ENCODE assay signal across 11 cellular contexts in the genomic region with DNA sequence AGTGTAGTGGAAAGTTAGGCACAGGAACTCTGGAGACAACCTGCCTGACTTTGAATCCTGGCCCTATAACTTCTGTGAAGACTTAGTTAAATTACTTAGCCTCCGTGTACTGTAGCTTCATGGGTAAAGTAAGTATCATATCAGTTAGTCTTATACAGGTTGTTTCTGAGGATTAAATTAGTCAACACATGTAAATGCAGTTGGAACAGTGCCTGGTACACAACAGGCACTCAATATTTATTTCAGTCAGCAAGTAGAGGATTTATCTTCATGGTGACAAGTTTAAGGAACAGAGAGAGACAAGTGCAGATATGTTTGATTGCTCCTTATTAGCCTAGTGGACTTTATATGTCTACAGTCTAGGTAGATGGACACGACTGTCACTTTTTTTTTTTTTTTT. TPM values are rescaled to one million over a fixed set of nuclear protein-coding genes. Genes with fewer than 3 reads are reported as not detected.
DNase-seq lines count a peak whose midpoint lies in the region; ATAC-seq and TF ChIP-seq lines count a peak whose summit lies in the region.
"Had no signal": no experiment of that assay in that cellular context is flagged by ENCODE, and none has a peak within 500 bp of the region (broad histone marks: within the 10 kb centered on the region; RNA-seq: fewer than 3 reads in every experiment).

No MANE protein-coding gene starts in this region.

- DNase-seq in activated CD4-positive, alpha-beta T cell treated with anti-CD3 and anti-CD28 coated beads, Interleukin-2, amount 10 ng/mL, durations not matched to agents 24 days and 14 days: no peak
- no peak for DNase-seq in activated CD4-positive, alpha-beta T cell treated with anti-CD3 and anti-CD28 coated beads, Interleukin-2, amount 50 U/mL, for 1 hour
- no peak for DNase-seq in activated CD8-positive, alpha-beta T cell treated with anti-CD3 and anti-CD28 coated beads, Interleukin-2, amount 10 ng/mL, durations not matched to agents 7 days and 5 days
- DNase-seq in fibroblast of the aortic adventitia (ENCODE audit: low read depth) (peak; percentile 16), smooth muscle cell (lab: John Stamatoyannopoulos, UW; ENCODE audit: unreplicated experiment) (no peak), PC-3 (no peak), Caco-2 (no peak), HuH-7.5 (ENCODE audit: low spot score) (no peak)
- DNase-seq: activated CD4-positive, alpha-beta memory T cell treated with anti-CD3 and anti-CD28 coated beads, Interleukin-2, amount 10 ng/mL, durations not matched to agents 7 days and 5 days had no signal

- H3K27me3 Mint-ChIP-seq in activated CD4-positive, alpha-beta T cell treated with anti-CD3 and anti-CD28 coated beads, Interleukin-2, amount 10 ng/mL, durations not matched to agents 24 days and 14 days: peaks cover 67% of the 10 kb centered on the region
- peaks cover 57% of the 10 kb centered on the region for H3K27me3 Mint-ChIP-seq in activated CD8-positive, alpha-beta T cell treated with anti-CD3 and anti-CD28 coated beads, Interleukin-2, amount 10 ng/mL, durations not matched to agents 7 days and 5 days (ENCODE audit: low read depth)
- H3K27me3 Mint-ChIP-seq in Caco-2 (ENCODE audit: insufficient read depth, unreplicated experiment): peaks cover 28% of the 10 kb centered on the region

- peaks cover 4% of the 10 kb centered on the region for H3F3A ChIP-seq in smooth muscle cell (ENCODE audit: low read depth)
- H3F3A ChIP-seq in PC-3 (ENCODE audit: low read length, unreplicated experiment): no peaks in the 10 kb centered on the region

- no peaks in the 10 kb centered on the region for H3K9me3 ChIP-seq in smooth muscle cell (replicated peaks; ENCODE audit: low read depth)
- H3K9me3 ChIP-seq in PC-3 (ENCODE audit: low read length): no peaks in the 10 kb centered on the region
- H3K9me3 ChIP-seq in Caco-2: no peaks in the 10 kb centered on the region; the same call in 1 of the 2 replicates
- H3K9me3 ChIP-seq: A549 had no signal

- peak overlapping the region; percentile 93 for H3K4me2 ChIP-seq in smooth muscle cell
- H3K4me2 ChIP-seq in PC-3 (ENCODE audit: low read length): no peak overlapping the region

- H3K9ac ChIP-seq in smooth muscle cell (ENCODE audit: low read depth): no peak overlapping the region
- H3K9ac ChIP-seq in PC-3 (ENCODE audit: low read length): no peak overlapping the region

- H3K9me3 Mint-ChIP-seq in activated CD4-positive, alpha-beta T cell treated with anti-CD3 and anti-CD28 coated beads, Interleukin-2, amount 10 ng/mL, durations not matched to agents 24 days and 14 days: no peaks in the 10 kb centered on the region
- H3K9me3 Mint-ChIP-seq in activated CD8-positive, alpha-beta T cell treated with anti-CD3 and anti-CD28 coated beads, Interleukin-2, amount 10 ng/mL, durations not matched to agents 7 days and 5 days (ENCODE audit: insufficient read depth): no peaks in the 10 kb centered on the region
- H3K9me3 Mint-ChIP-seq in Caco-2 (ENCODE audit: unreplicated experiment): no peaks in the 10 kb centered on the region
- H3K9me3 Mint-ChIP-seq: activated CD4-positive, alpha-beta memory T cell treated with anti-CD3 and anti-CD28 coated beads, Interleukin-2, amount 10 ng/mL, durations not matched to agents 7 days and 5 days had no signal

- H2AFZ ChIP-seq in smooth muscle cell (ENCODE audit: low read depth) (peak overlapping the region; percentile 95), PC-3 (ENCODE audit: low read length) (no peak overlapping the region)

- no peak overlapping the region for H3K27ac Mint-ChIP-seq in activated CD4-positive, alpha-beta T cell treated with anti-CD3 and anti-CD28 coated beads, Interleukin-2, amount 10 ng/mL, durations not matched to agents 24 days and 14 days
- H3K27ac Mint-ChIP-seq in activated CD8-positive, alpha-beta T cell treated with anti-CD3 and anti-CD28 coated beads, Interleukin-2, amount 10 ng/mL, durations not matched to agents 7 days and 5 days: no peak overlapping the region
- H3K27ac Mint-ChIP-seq in Caco-2 (ENCODE audit: unreplicated experiment): no peak overlapping the region
- H3K27ac Mint-ChIP-seq: activated CD4-positive, alpha-beta memory T cell treated with anti-CD3 and anti-CD28 coated beads, Interleukin-2, amount 10 ng/mL, durations not matched to agents 7 days and 5 days had no signal

- peak overlapping the region; percentile 93 for H3K4me3 Mint-ChIP-seq in activated CD4-positive, alpha-beta T cell treated with anti-CD3 and anti-CD28 coated beads, Interleukin-2, amount 10 ng/mL, durations not matched to agents 24 days and 14 days
- peak overlapping the region; percentile 83 for H3K4me3 Mint-ChIP-seq in activated CD8-positive, alpha-beta T cell treated with anti-CD3 and anti-CD28 coated beads, Interleukin-2, amount 10 ng/mL, durations not matched to agents 7 days and 5 days
- no peak overlapping the region for H3K4me3 Mint-ChIP-seq in Caco-2 (ENCODE audit: unreplicated experiment)

- CTCF ChIA-PET in activated CD8-positive, alpha-beta T cell treated with anti-CD3 and anti-CD28 coated beads, Interleukin-2, amount 10 ng/mL, durations not matched to agents 7 days and 5 days (lab: Charles Lee): no interaction called here
- CTCF ChIA-PET in PC-3 (lab: Charles Lee): no interaction called here
- CTCF ChIA-PET in Caco-2 (lab: Charles Lee): no interaction called here

- H3K4me3 ChIP-seq in fibroblast of the aortic adventitia (ENCODE audit: low read depth, low read length) (peak overlapping the region; percentile 62), smooth muscle cell (peak overlapping the region; percentile 63), PC-3 (ENCODE audit: low read length) (no peak overlapping the region), Caco-2 (ENCODE audit: low read depth, low read length) (no peak overlapping the region)

- POLR2A ChIA-PET in activated CD8-positive, alpha-beta T cell treated with anti-CD3 and anti-CD28 coated beads, Interleukin-2, amount 10 ng/mL, durations not matched to agents 7 days and 5 days (lab: Charles Lee): no interaction called here
- POLR2A ChIA-PET in PC-3 (lab: Charles Lee; ENCODE audit: unreplicated experiment): no interaction called here
- POLR2A ChIA-PET in Caco-2 (lab: Charles Lee): no interaction called here

- H3K4me1 ChIP-seq in smooth muscle cell (ENCODE audit: low read depth): peaks cover 7% of the 10 kb centered on the region
- peaks cover 15% of the 10 kb centered on the region for H3K4me1 ChIP-seq in PC-3 (ENCODE audit: insufficient read depth, low read length)
- H3K4me1 ChIP-seq in Caco-2: 0 out of 2 replicates have a peak, but pooled peaks cover 4% of the 10 kb centered on the region
- H3K4me1 ChIP-seq: A549 had no signal

- H3K9me2 ChIP-seq in PC-3 (replicated peaks; ENCODE audit: low read length): no peaks in the 10 kb centered on the region

- no peak for TF ChIP-seq CTCF in fibroblast of the aortic adventitia (IDR thresholded peaks at IDR 0.05; ENCODE audit: insufficient read depth, low read length)
- TF ChIP-seq CTCF in smooth muscle cell (IDR thresholded peaks at IDR 0.05; ENCODE audit: borderline replicate concordance, insufficient read depth, poor library complexity, severe bottlenecking): no peak
- no peak for TF ChIP-seq CTCF in PC-3 (conservative IDR thresholded peaks at IDR 0.05; ENCODE audit: low read depth, low read length)
- TF ChIP-seq CTCF in Caco-2 (IDR thresholded peaks at IDR 0.05; ENCODE audit: insufficient read depth in 1 of 2, low read depth in 1 of 2, low read length in 1 of 2, severe bottlenecking in 1 of 2, unreplicated experiment in 1 of 2): no peak

- ATAC-seq in activated CD8-positive, alpha-beta T cell treated with anti-CD3 and anti-CD28 coated beads, Interleukin-2, amount 10 ng/mL, durations not matched to agents 7 days and 5 days: no peak
- no peak for ATAC-seq in PC-3
- ATAC-seq: A549 had no signal

- H4K20me1 ChIP-seq in smooth muscle cell (ENCODE audit: low read depth) (no peaks in the 10 kb centered on the region), PC-3 (ENCODE audit: low read length) (no peaks in the 10 kb centered on the region)

- no peaks in the 10 kb centered on the region for H3K36me3 Mint-ChIP-seq in activated CD4-positive, alpha-beta T cell treated with anti-CD3 and anti-CD28 coated beads, Interleukin-2, amount 10 ng/mL, durations not matched to agents 24 days and 14 days (ENCODE audit: low read depth)
- peaks cover 3% of the 10 kb centered on the region for H3K36me3 Mint-ChIP-seq in activated CD8-positive, alpha-beta T cell treated with anti-CD3 and anti-CD28 coated beads, Interleukin-2, amount 10 ng/mL, durations not matched to agents 7 days and 5 days (ENCODE audit: low read depth)
- no peaks in the 10 kb centered on the region for H3K36me3 Mint-ChIP-seq in Caco-2 (ENCODE audit: insufficient read depth, unreplicated experiment)

- peaks cover 22% of the 10 kb centered on the region for H3K4me1 Mint-ChIP-seq in activated CD4-positive, alpha-beta T cell treated with anti-CD3 and anti-CD28 coated beads, Interleukin-2, amount 10 ng/mL, durations not matched to agents 24 days and 14 days
- peaks cover 22% of the 10 kb centered on the region for H3K4me1 Mint-ChIP-seq in activated CD8-positive, alpha-beta T cell treated with anti-CD3 and anti-CD28 coated beads, Interleukin-2, amount 10 ng/mL, durations not matched to agents 7 days and 5 days (ENCODE audit: low read depth)
- H3K4me1 Mint-ChIP-seq in Caco-2 (ENCODE audit: low read depth, unreplicated experiment): peaks cover 7% of the 10 kb centered on the region

- WGBS in smooth muscle cell (ENCODE audit: low lambda C conversion rate): 80% methylated on average over 2 of the region's 2 CpGs

- H3K79me2 ChIP-seq in smooth muscle cell (ENCODE audit: low read depth) (no peaks in the 10 kb centered on the region), PC-3 (ENCODE audit: low read length) (no peaks in the 10 kb centered on the region)

- peaks cover 49% of the 10 kb centered on the region for H3K27me3 ChIP-seq in smooth muscle cell (ENCODE audit: low read depth)
- no peaks in the 10 kb centered on the region for H3K27me3 ChIP-seq in PC-3 (ENCODE audit: low read length)
- H3K27me3 ChIP-seq in Caco-2 (replicated peaks; ENCODE audit: control insufficient read depth, insufficient read depth, low read length): no peaks in the 10 kb centered on the region; the same call in 1 of the 2 replicates

- H3K27ac ChIP-seq in smooth muscle cell (ENCODE audit: low read depth): no peak overlapping the region
- no peak overlapping the region for H3K27ac ChIP-seq in PC-3 (ENCODE audit: low read length)
- H3K27ac ChIP-seq: A549 had no signal

- H3K36me3 ChIP-seq in smooth muscle cell (ENCODE audit: low read depth) (no peaks in the 10 kb centered on the region), PC-3 (ENCODE audit: low read depth, low read length) (no peaks in the 10 kb centered on the region), Caco-2 (ENCODE audit: control insufficient read depth, insufficient read depth, low read length) (no peaks in the 10 kb centered on the region)

- BruUV-seq in PC-3 (replicated peaks; lab: Mats Ljungman, UMichigan): no TSS peak
- no TSS peak for BruUV-seq in Caco-2 (replicated peaks; lab: Mats Ljungman, UMichigan)

- intact Hi-C loops in activated CD4-positive, alpha-beta T cell treated with anti-CD3 and anti-CD28 coated beads, Interleukin-2, amount 10 ng/mL, durations not matched to agents 24 days and 14 days (cut with micrococcal nuclease): loop anchor here (5.0 kb wide), 2 partner anchors 317 to 337 kb away; a partner anchor contains a TSS
- intact Hi-C loops in PC-3 (cut with micrococcal nuclease): loop anchor here (2.0 kb wide), 1 partner anchor 19 kb away; a partner anchor contains a TSS
- intact Hi-C loops in Caco-2 (cut with micrococcal nuclease; ENCODE audit: unreplicated experiment): no loop called here

RNA-seq across cellular contexts. Expression of a gene that starts 2.7 kb away (rescaled TPM):
- total RNA-seq in activated CD4-positive, alpha-beta T cell treated with anti-CD3 and anti-CD28 coated beads, Interleukin-2, amount 10 ng/mL, durations not matched to agents 24 days and 14 days: 0.09 and 0.42 TPM in 2 replicates
- total RNA-seq in activated CD8-positive, alpha-beta T cell treated with anti-CD3 and anti-CD28 coated beads, Interleukin-2, amount 10 ng/mL, durations not matched to agents 7 days and 5 days: under 1 TPM in 1 of 2 experiments, not detected in 1; 0.18 TPM
- total RNA-seq in fibroblast of the aortic adventitia (ENCODE audit: low replicate concordance) (1.4 and 20.8 TPM in 2 replicates), smooth muscle cell (1.4 and 1.8 TPM in 2 replicates), PC-3 (2014; rRNA removed) (not detected in 2 replicates), Caco-2 (2022) (not detected in 2 replicates)
- 1.2 and 3.0 TPM in 2 replicates for polyA plus RNA-seq in smooth muscle cell
- total RNA-seq: cerebellum had no signal
- polyA plus RNA-seq: A549 had no signal

RNA-seq across cellular contexts. Expression of a gene that starts 17.9 kb away (rescaled TPM):
- 90.1 and 97.7 TPM in 2 replicates for total RNA-seq in activated CD4-positive, alpha-beta T cell treated with anti-CD3 and anti-CD28 coated beads, Interleukin-2, amount 10 ng/mL, durations not matched to agents 24 days and 14 days
- total RNA-seq in activated CD8-positive, alpha-beta T cell treated with anti-CD3 and anti-CD28 coated beads, Interleukin-2, amount 10 ng/mL, durations not matched to agents 7 days and 5 days: 10 to 100 TPM; 29.5 to 37.6 TPM
- 46.0 and 90.8 TPM in 2 replicates for total RNA-seq in fibroblast of the aortic adventitia (ENCODE audit: low replicate concordance)
- 45.3 and 55.0 TPM in 2 replicates for total RNA-seq in smooth muscle cell
- polyA plus RNA-seq in smooth muscle cell: 10.8 and 12.7 TPM in 2 replicates
- total RNA-seq in PC-3 (2014; rRNA removed): 38.2 and 44.7 TPM in 2 replicates
- total RNA-seq in Caco-2 (2022): 33.5 and 34.3 TPM in 2 replicates

Comparison
In these comparisons a context has a peak if more than half of its experiments do, and no peak if none do; other contexts are left out.
1. H3K4me3 ChIP-seq: peak in fibroblast of the aortic adventitia (single experiment) and smooth muscle cell (single experiment); none in PC-3 (single experiment) and Caco-2 (single experiment).